ENCODE assay signal across 1 cellular context in genomic region chr1:76237201-76237600, GRCh38.
TF ChIP-seq lines count a peak whose summit lies in the region.

No MANE protein-coding gene starts in this region.

TF ChIP-seq in SK-N-SH, 30 proteins besides CTCF, POLR2A, EP300 and RAD21 (continued from another document):
- no peak for TF ChIP-seq REST (IDR thresholded peaks at IDR 0.05; ENCODE audit: low read depth, low read length)
- no peak for TF ChIP-seq YY1 (IDR thresholded peaks at IDR 0.05; ENCODE audit: low read depth)
- TF ChIP-seq FOSL2 (IDR thresholded peaks at IDR 0.05; ENCODE audit: borderline replicate concordance, low read depth) = no peak
